In genomic region chr10:21771219-21771618, GRCh38 we compare ENCODE assay signal across 24 cellular contexts.
DNase-seq lines count a peak whose midpoint lies in the region; ATAC-seq and TF ChIP-seq lines count a peak whose summit lies in the region.
"Had no signal": no experiment of that assay in that cellular context is flagged by ENCODE, and none has a peak within 500 bp of the region (broad histone marks: within the 10 kb centered on the region; RNA-seq: fewer than 3 reads in every experiment).

No MANE protein-coding gene starts in this region.

- intact Hi-C loops in activated CD8-positive, alpha-beta T cell treated with anti-CD3 and anti-CD28 coated beads for 36 hours (cut with micrococcal nuclease): no loop called here
- intact Hi-C loops in CD8-positive, alpha-beta T cell (cut with DNase I, micrococcal nuclease): no loop called here
- intact Hi-C loops in left cardiac atrium (cut with DNase I): no loop called here

- no peaks in the 10 kb centered on the region for H3K27me3 ChIP-seq in CD8-positive, alpha-beta T cell (ENCODE audit: insufficient read depth, low read length)
- H3K27me3 ChIP-seq: BE2C, BLaER1 had no signal

- H3K36me3 ChIP-seq in CD8-positive, alpha-beta T cell (ENCODE audit: insufficient read depth, low read length): no peaks in the 10 kb centered on the region
- H3K36me3 ChIP-seq: BE2C, BLaER1 had no signal

- CTCF ChIA-PET in activated CD8-positive, alpha-beta T cell treated with anti-CD3 and anti-CD28 coated beads for 36 hours (lab: Charles Lee): no interaction called here
- CTCF ChIA-PET in activated CD8-positive, alpha-beta T cell treated with anti-CD3 and anti-CD28 coated beads, Interleukin-2, amount 10 ng/mL, durations not matched to agents 7 days and 5 days (lab: Charles Lee): no interaction called here
- CTCF ChIA-PET in CD8-positive, alpha-beta T cell (lab: Charles Lee): no interaction called here

- no peaks in the 10 kb centered on the region for H3K27me3 Mint-ChIP-seq in activated CD8-positive, alpha-beta T cell treated with anti-CD3 and anti-CD28 coated beads for 36 hours
- no peaks in the 10 kb centered on the region for H3K27me3 Mint-ChIP-seq in activated CD8-positive, alpha-beta T cell treated with anti-CD3 and anti-CD28 coated beads, Interleukin-2, amount 10 ng/mL, durations not matched to agents 7 days and 5 days (ENCODE audit: low read depth)
- no peaks in the 10 kb centered on the region for H3K27me3 Mint-ChIP-seq in CD8-positive, alpha-beta T cell (ENCODE audit: low read depth)
- H3K27me3 Mint-ChIP-seq in T-helper 17 cell: no peaks in the 10 kb centered on the region
- H3K27me3 Mint-ChIP-seq: CD4-positive, CD25-positive, alpha-beta regulatory T cell; CD8-positive, alpha-beta memory T cell had no signal

- H3K4me1 Mint-ChIP-seq in activated CD8-positive, alpha-beta T cell treated with anti-CD3 and anti-CD28 coated beads for 36 hours (ENCODE audit: low read depth): peaks cover 3% of the 10 kb centered on the region
- peaks cover 5% of the 10 kb centered on the region for H3K4me1 Mint-ChIP-seq in activated CD8-positive, alpha-beta T cell treated with anti-CD3 and anti-CD28 coated beads, Interleukin-2, amount 10 ng/mL, durations not matched to agents 7 days and 5 days (ENCODE audit: low read depth)
- peaks cover 3% of the 10 kb centered on the region for H3K4me1 Mint-ChIP-seq in CD8-positive, alpha-beta T cell (ENCODE audit: low read depth)
- no peaks in the 10 kb centered on the region for H3K4me1 Mint-ChIP-seq in T-helper 17 cell
- H3K4me1 Mint-ChIP-seq: CD14-positive monocyte; CD8-positive, alpha-beta memory T cell had no signal

- no peak for TF ChIP-seq CTCF in activated CD8-positive, alpha-beta T cell treated with anti-CD3 and anti-CD28 coated beads for 36 hours (IDR thresholded peaks at IDR 0.05)
- no peak for TF ChIP-seq CTCF in CD8-positive, alpha-beta T cell (IDR thresholded peaks at IDR 0.05)

- POLR2A ChIA-PET in activated CD8-positive, alpha-beta T cell treated with anti-CD3 and anti-CD28 coated beads for 36 hours (lab: Charles Lee): no interaction called here
- POLR2A ChIA-PET in activated CD8-positive, alpha-beta T cell treated with anti-CD3 and anti-CD28 coated beads, Interleukin-2, amount 10 ng/mL, durations not matched to agents 7 days and 5 days (lab: Charles Lee): no interaction called here
- POLR2A ChIA-PET in CD8-positive, alpha-beta T cell (lab: Charles Lee): no interaction called here

- peak overlapping the region; percentile 14 for H3K27ac Mint-ChIP-seq in activated CD8-positive, alpha-beta T cell treated with anti-CD3 and anti-CD28 coated beads for 36 hours
- no peak overlapping the region for H3K27ac Mint-ChIP-seq in activated CD8-positive, alpha-beta T cell treated with anti-CD3 and anti-CD28 coated beads, Interleukin-2, amount 10 ng/mL, durations not matched to agents 7 days and 5 days
- peak overlapping the region; percentile 58 for H3K27ac Mint-ChIP-seq in CD8-positive, alpha-beta T cell
- H3K27ac Mint-ChIP-seq in T-helper 17 cell: peak overlapping the region; percentile 39
- H3K27ac Mint-ChIP-seq: CD14-positive monocyte; CD4-positive, CD25-positive, alpha-beta regulatory T cell had no signal

- no peaks in the 10 kb centered on the region for H3K4me1 ChIP-seq in CD8-positive, alpha-beta T cell (ENCODE audit: insufficient read depth, low read length)
- H3K4me1 ChIP-seq: BE2C, BLaER1 had no signal

- H3K4me3 ChIP-seq in CD8-positive, alpha-beta T cell (ENCODE audit: low read depth, low read length): no peak overlapping the region
- H3K4me3 ChIP-seq: BLaER1, GM12878 had no signal

- no peaks in the 10 kb centered on the region for H3K9me3 ChIP-seq in CD8-positive, alpha-beta T cell (ENCODE audit: low read length)
- no peaks in the 10 kb centered on the region for H3K9me3 ChIP-seq in T-helper 17 cell (ENCODE audit: control insufficient read depth, low read length, poor library complexity, severe bottlenecking)
- H3K9me3 ChIP-seq: BE2C had no signal

- no peak for DNase-seq in activated CD8-positive, alpha-beta T cell treated with anti-CD3 and anti-CD28 coated beads for 36 hours
- no peak for DNase-seq in activated CD8-positive, alpha-beta T cell treated with anti-CD3 and anti-CD28 coated beads, Interleukin-2, amount 10 ng/mL, durations not matched to agents 7 days and 5 days
- DNase-seq in CD8-positive, alpha-beta T cell: no peak
- DNase-seq in T-helper 17 cell: no peak
- DNase-seq in GOT3 (lab: John Stamatoyannopoulos, UW): no peak
- DNase-seq in NCI-H82 (lab: John Stamatoyannopoulos, UW): no peak
- DNase-seq in left cardiac atrium: no peak
- DNase-seq: 8988T; ACHN; BE2C; C1 segment of cervical spinal cord; CD4-positive, CD25-positive, alpha-beta regulatory T cell; CD8-positive, alpha-beta memory T cell; COR-L47; DMS 273 treated with DMSO at 0.1 percent for 48 hours; DMS153; DMS53; DMS79; DND-41; EL; GDM1 had no signal

- no peak overlapping the region for H3K27ac ChIP-seq in CD8-positive, alpha-beta T cell (ENCODE audit: low read depth, low read length)
- H3K27ac ChIP-seq: BLaER1 had no signal

- H3K36me3 Mint-ChIP-seq in activated CD8-positive, alpha-beta T cell treated with anti-CD3 and anti-CD28 coated beads for 36 hours (ENCODE audit: low read depth): peaks cover 3% of the 10 kb centered on the region
- H3K36me3 Mint-ChIP-seq in activated CD8-positive, alpha-beta T cell treated with anti-CD3 and anti-CD28 coated beads, Interleukin-2, amount 10 ng/mL, durations not matched to agents 7 days and 5 days (ENCODE audit: low read depth): peaks cover 7% of the 10 kb centered on the region
- H3K36me3 Mint-ChIP-seq in CD8-positive, alpha-beta T cell: peaks cover 5% of the 10 kb centered on the region
- H3K36me3 Mint-ChIP-seq in T-helper 17 cell (ENCODE audit: low read depth): peaks cover 2% of the 10 kb centered on the region
- H3K36me3 Mint-ChIP-seq: CD4-positive, CD25-positive, alpha-beta regulatory T cell had no signal

- no peak overlapping the region for H3K4me3 Mint-ChIP-seq in activated CD8-positive, alpha-beta T cell treated with anti-CD3 and anti-CD28 coated beads for 36 hours
- no peak overlapping the region for H3K4me3 Mint-ChIP-seq in activated CD8-positive, alpha-beta T cell treated with anti-CD3 and anti-CD28 coated beads, Interleukin-2, amount 10 ng/mL, durations not matched to agents 7 days and 5 days
- H3K4me3 Mint-ChIP-seq in CD8-positive, alpha-beta T cell: no peak overlapping the region
- H3K4me3 Mint-ChIP-seq in T-helper 17 cell: no peak overlapping the region
- H3K4me3 Mint-ChIP-seq: CD14-positive monocyte; CD4-positive, CD25-positive, alpha-beta regulatory T cell; CD8-positive, alpha-beta memory T cell had no signal

- no peaks in the 10 kb centered on the region for H3K9me3 Mint-ChIP-seq in activated CD8-positive, alpha-beta T cell treated with anti-CD3 and anti-CD28 coated beads for 36 hours
- no peaks in the 10 kb centered on the region for H3K9me3 Mint-ChIP-seq in activated CD8-positive, alpha-beta T cell treated with anti-CD3 and anti-CD28 coated beads, Interleukin-2, amount 10 ng/mL, durations not matched to agents 7 days and 5 days (ENCODE audit: insufficient read depth)
- no peaks in the 10 kb centered on the region for H3K9me3 Mint-ChIP-seq in CD8-positive, alpha-beta T cell
- H3K9me3 Mint-ChIP-seq: CD4-positive, CD25-positive, alpha-beta regulatory T cell; CD8-positive, alpha-beta memory T cell had no signal

- ATAC-seq in activated CD8-positive, alpha-beta T cell treated with anti-CD3 and anti-CD28 coated beads for 36 hours: no peak
- ATAC-seq in activated CD8-positive, alpha-beta T cell treated with anti-CD3 and anti-CD28 coated beads, Interleukin-2, amount 10 ng/mL, durations not matched to agents 7 days and 5 days: no peak
- ATAC-seq in CD8-positive, alpha-beta T cell: no peak
- no peak for ATAC-seq in T-helper 17 cell
- ATAC-seq in left cardiac atrium: no peak
- ATAC-seq: GM12878 had no signal
